8 cellular contexts compared by ENCODE assay signal in the genomic region with DNA sequence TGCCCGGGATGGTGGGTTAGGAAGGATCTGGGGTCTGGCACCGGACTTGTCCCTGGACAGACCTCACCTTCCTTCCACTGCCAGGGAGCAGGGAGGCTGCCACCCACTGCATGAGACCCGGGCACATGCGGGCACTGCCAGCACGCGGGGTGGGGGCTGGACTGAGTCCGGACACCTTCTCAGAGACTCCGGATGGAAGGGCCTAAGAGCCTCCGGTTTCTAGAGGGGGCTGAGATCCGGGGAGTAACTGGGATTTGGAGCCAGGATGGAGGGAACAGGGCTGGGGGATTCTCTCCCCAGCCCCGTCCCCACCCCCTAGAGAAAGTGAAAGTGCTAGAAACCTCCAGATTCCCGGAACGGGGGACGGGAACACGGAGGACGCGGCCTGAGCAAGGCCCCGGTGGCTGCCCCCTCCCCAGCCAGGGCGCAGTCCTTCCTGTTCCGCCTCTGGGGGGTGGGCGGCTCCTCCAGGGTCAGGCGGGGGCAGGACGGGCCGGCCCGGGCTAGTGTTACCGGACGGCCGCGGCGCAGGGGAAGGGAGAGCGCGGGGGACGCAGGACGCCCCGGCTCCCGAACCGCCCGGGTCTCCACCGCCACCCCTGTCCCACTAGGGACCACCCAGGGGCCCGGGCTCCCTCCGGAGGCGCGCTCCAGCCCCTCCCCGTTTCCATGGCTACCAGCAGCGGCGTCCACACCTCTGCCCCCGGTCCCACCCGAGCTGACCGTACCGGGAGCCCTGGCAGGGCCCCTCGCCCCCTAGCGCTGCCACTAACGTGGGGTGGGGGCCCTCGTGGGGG. TPM values are rescaled to one million over a fixed set of nuclear protein-coding genes. Genes with fewer than 3 reads are reported as not detected.
A peak's percentile ranks its signal among the peaks of the same experiment; 100 is the strongest.
DNase-seq lines count a peak whose midpoint lies in the region; ATAC-seq and TF ChIP-seq lines count a peak whose summit lies in the region.

No MANE protein-coding gene starts in this region.

- H3K36me3 ChIP-seq in ectodermal cell (ENCODE audit: control insufficient read depth, insufficient read depth, low read length) (no peaks in the 10 kb centered on the region), aorta (ENCODE audit: control insufficient read depth in 1 of 2, insufficient read depth in 2 of 2, low read length in 1 of 2) (no peaks in the 10 kb centered on the region)

- H3K4me1 ChIP-seq in ectodermal cell (ENCODE audit: control insufficient read depth, insufficient read depth, low read length), result peaks cover 12% of the 10 kb centered on the region
- H3K4me1 ChIP-seq in aorta (ENCODE audit: control insufficient read depth in 1 of 2, insufficient read depth in 2 of 2, low read length in 2 of 2), result no peaks in the 10 kb centered on the region

- H3K9me3 ChIP-seq in ectodermal cell (ENCODE audit: control insufficient read depth, low read length), result no peaks in the 10 kb centered on the region
- no peaks in the 10 kb centered on the region for H3K9me3 ChIP-seq in aorta (ENCODE audit: control insufficient read depth, low read length)

- H3K36me3 Mint-ChIP-seq in mesothelial cell of epicardium, result no peaks in the 10 kb centered on the region

- H3K4me1 Mint-ChIP-seq in mesothelial cell of epicardium, result peaks cover 10% of the 10 kb centered on the region

- peak overlapping the region; percentile 39 for H3K27ac Mint-ChIP-seq in mesothelial cell of epicardium

- peaks cover 20% of the 10 kb centered on the region for H3K27me3 Mint-ChIP-seq in mesothelial cell of epicardium (ENCODE audit: low read depth)

- H3K27ac ChIP-seq in ectodermal cell (ENCODE audit: insufficient read depth, low read depth, low read length, poor library complexity, severe bottlenecking), result no peak overlapping the region
- no peak overlapping the region for H3K27ac ChIP-seq in aorta (ENCODE audit: low read depth in 1 of 2, low read length in 2 of 2)

- ATAC-seq in HG02870 (IDR thresholded peaks at IDR 0.05; ENCODE audit: unreplicated experiment), result peak; percentile 25
- peak; percentile 7; the same call in 2 of the 3 replicates for ATAC-seq in SK-N-SH treated with all-trans-retinoic acid at 6 μM for 48 hours
- peak; percentile 43 for ATAC-seq in aorta (ENCODE audit: low FRiP score)

- TF ChIP-seq CTCF in mesothelial cell of epicardium (IDR thresholded peaks at IDR 0.05; ENCODE audit: unreplicated experiment), result no peak

- H3K9me3 Mint-ChIP-seq in mesothelial cell of epicardium, result no peaks in the 10 kb centered on the region

- peak overlapping the region; percentile 75 for H3K4me3 Mint-ChIP-seq in mesothelial cell of epicardium

- intact Hi-C loops in aorta (cut with DNase I), result no loop called here

- DNase-seq in NCI-H510A (lab: John Stamatoyannopoulos, UW) (peak; percentile 72), NCI-H510A treated with DMSO at 0.1 percent for 48 hours (lab: John Stamatoyannopoulos, UW) (no peak), mesothelial cell of epicardium (ENCODE audit: low spot score in 2 of 2, unreplicated experiment in 2 of 2) (no peak), aorta (peak in 1 of 2 donors; percentile 73), DMS79 (lab: John Stamatoyannopoulos, UW) (no peak)

- WGBS in ectodermal cell, 2 experiments, result 10% methylated on average over 54 of the region's 54 CpGs
- WGBS in aorta, 2 donors, result 1 to 2% methylated on average over 30 to 54 of the region's 54 CpGs

- H3K27me3 ChIP-seq in ectodermal cell (ENCODE audit: control insufficient read depth, insufficient read depth, low read length, poor library complexity, severe bottlenecking), result no peaks in the 10 kb centered on the region
- no peaks in the 10 kb centered on the region for H3K27me3 ChIP-seq in aorta (ENCODE audit: control insufficient read depth in 1 of 2, insufficient read depth in 2 of 2, low read length in 1 of 2)

- H3K4me3 ChIP-seq in ectodermal cell (ENCODE audit: insufficient read depth, low read depth, low read length) (peak overlapping the region; percentile 80), aorta (ENCODE audit: low read length in 2 of 2) (peak overlapping the region; percentile 73 to 82)

TF ChIP-seq in SK-N-SH treated with all-trans-retinoic acid at 6 μM for 48 hours, 23 proteins besides CTCF, POLR2A, EP300 and RAD21:
- TF ChIP-seq ZNF70 (CRISPR knock-in tag; IDR thresholded peaks at IDR 0.05) (no peak), BACH2 (CRISPR knock-in tag; IDR thresholded peaks at IDR 0.05; ENCODE audit: borderline replicate concordance) (no peak), GLIS3 (CRISPR knock-in tag; IDR thresholded peaks at IDR 0.05) (no peak), ZC3H10 (CRISPR knock-in tag; IDR thresholded peaks at IDR 0.05) (no peak), ARNTL (CRISPR knock-in tag; IDR thresholded peaks at IDR 0.05; ENCODE audit: borderline replicate concordance, low read depth) (no peak), ZNF8 (CRISPR knock-in tag; IDR thresholded peaks at IDR 0.05) (no peak), RARB (CRISPR knock-in tag; IDR thresholded peaks at IDR 0.05) (no peak), SNAI2 (CRISPR knock-in tag; IDR thresholded peaks at IDR 0.05) (no peak)
- TF ChIP-seq, protein P1, sequence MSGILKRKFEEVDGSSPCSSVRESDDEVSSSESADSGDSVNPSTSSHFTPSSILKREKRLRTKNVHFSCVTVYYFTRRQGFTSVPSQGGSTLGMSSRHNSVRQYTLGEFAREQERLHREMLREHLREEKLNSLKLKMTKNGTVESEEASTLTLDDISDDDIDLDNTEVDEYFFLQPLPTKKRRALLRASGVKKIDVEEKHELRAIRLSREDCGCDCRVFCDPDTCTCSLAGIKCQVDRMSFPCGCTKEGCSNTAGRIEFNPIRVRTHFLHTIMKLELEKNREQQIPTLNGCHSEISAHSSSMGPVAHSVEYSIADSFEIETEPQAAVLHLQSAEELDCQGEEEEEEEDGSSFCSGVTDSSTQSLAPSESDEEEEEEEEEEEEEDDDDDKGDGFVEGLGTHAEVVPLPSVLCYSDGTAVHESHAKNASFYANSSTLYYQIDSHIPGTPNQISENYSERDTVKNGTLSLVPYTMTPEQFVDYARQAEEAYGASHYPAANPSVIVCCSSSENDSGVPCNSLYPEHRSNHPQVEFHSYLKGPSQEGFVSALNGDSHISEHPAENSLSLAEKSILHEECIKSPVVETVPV (CRISPR knock-in tag; IDR thresholded peaks at IDR 0.05), result no peak
- TF ChIP-seq, protein P2, sequence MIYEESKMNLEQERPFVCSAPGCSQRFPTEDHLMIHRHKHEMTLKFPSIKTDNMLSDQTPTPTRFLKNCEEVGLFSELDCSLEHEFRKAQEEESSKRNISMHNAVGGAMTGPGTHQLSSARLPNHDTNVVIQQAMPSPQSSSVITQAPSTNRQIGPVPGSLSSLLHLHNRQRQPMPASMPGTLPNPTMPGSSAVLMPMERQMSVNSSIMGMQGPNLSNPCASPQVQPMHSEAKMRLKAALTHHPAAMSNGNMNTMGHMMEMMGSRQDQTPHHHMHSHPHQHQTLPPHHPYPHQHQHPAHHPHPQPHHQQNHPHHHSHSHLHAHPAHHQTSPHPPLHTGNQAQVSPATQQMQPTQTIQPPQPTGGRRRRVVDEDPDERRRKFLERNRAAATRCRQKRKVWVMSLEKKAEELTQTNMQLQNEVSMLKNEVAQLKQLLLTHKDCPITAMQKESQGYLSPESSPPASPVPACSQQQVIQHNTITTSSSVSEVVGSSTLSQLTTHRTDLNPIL (CRISPR knock-in tag; IDR thresholded peaks at IDR 0.05; ENCODE audit: low read depth), result no peak

RNA-seq across cellular contexts. Expression of a gene that starts 0.7 kb away (rescaled TPM):
- 36.3 TPM for polyA plus RNA-seq in ectodermal cell (2013, experiment 1 of 4)
- 37.7 TPM for polyA plus RNA-seq in ectodermal cell (2013, experiment 2 of 4)
- 29.7 TPM for polyA plus RNA-seq in ectodermal cell (2013, experiment 3 of 4)
- 33.6 TPM for polyA plus RNA-seq in ectodermal cell (2013, experiment 4 of 4)
- 33.5 to 34.9 TPM (median 33.6 TPM) in 3 replicates for total RNA-seq in mesothelial cell of epicardium
- 10 to 100 TPM; 26.6 to 54.4 TPM for total RNA-seq in aorta
- 10 to 100 TPM in 1 of 2 donors, 1 to 10 TPM in 1; 4.5 to 12.1 TPM for polyA plus RNA-seq in aorta
